In genomic region chr1:119714583-119714982, GRCh38 we compare ENCODE assay signal across 1 cellular context.
TF ChIP-seq lines count a peak whose summit lies in the region.

No MANE protein-coding gene starts in this region.

TF ChIP-seq in SK-N-SH treated with all-trans-retinoic acid at 6 μM for 48 hours, 23 proteins besides CTCF, POLR2A, EP300 and RAD21 (continued from another document):
- TF ChIP-seq TSHZ2 (CRISPR knock-in tag; IDR thresholded peaks at IDR 0.05) (no peak), CSDC2 (CRISPR knock-in tag; IDR thresholded peaks at IDR 0.05) (no peak), RARB (CRISPR knock-in tag; IDR thresholded peaks at IDR 0.05) (no peak), CSRNP3 (CRISPR knock-in tag; IDR thresholded peaks at IDR 0.05) (no peak), ZNF8 (CRISPR knock-in tag; IDR thresholded peaks at IDR 0.05) (no peak), OSR1 (CRISPR knock-in tag; IDR thresholded peaks at IDR 0.05) (no peak)
